In genomic region chr16:78122774-78123315, GRCh38 we compare ENCODE assay signal across 8 cellular contexts. TPM values are rescaled to one million over a fixed set of nuclear protein-coding genes. Genes with fewer than 3 reads are reported as not detected.
DNase-seq lines count a peak whose midpoint lies in the region; ATAC-seq, FAIRE-seq and TF ChIP-seq lines count a peak whose summit lies in the region.

No MANE protein-coding gene starts in this region.

- H3K9ac ChIP-seq in adipocyte (ENCODE audit: low read length), result peak overlapping the region; percentile 47

- DNase-seq in D721Med (ENCODE audit: insufficient read length, low spot score), result no peak
- peak; percentile 61 to 67 for DNase-seq in NCI-H526 (lab: John Stamatoyannopoulos, UW)
- DNase-seq in adipocyte (ENCODE audit: low read depth), result peak; percentile 88
- DNase-seq in cardiac muscle cell (ENCODE audit: low read depth in 1 of 2, low spot score in 1 of 2), result peak; percentile 54 to 75
- DNase-seq in retina, result peak; percentile 72
- no peak for DNase-seq in T-helper 9 cell

- no peaks in the 10 kb centered on the region for H3K9me3 ChIP-seq in adipocyte (ENCODE audit: control insufficient read depth, low read length)
- no peaks in the 10 kb centered on the region for H3K9me3 ChIP-seq in cardiac muscle cell (ENCODE audit: low read depth)

- no peak for FAIRE-seq in D721Med (lab: Jason Lieb, UNC)

- peaks cover 19% of the 10 kb centered on the region for H3K4me1 ChIP-seq in adipocyte (ENCODE audit: control insufficient read depth, insufficient read depth, low read length)
- H3K4me1 ChIP-seq in cardiac muscle cell (ENCODE audit: low read depth), result no peaks in the 10 kb centered on the region

- H3K4me3 ChIP-seq in adipocyte (ENCODE audit: low read length) (peak overlapping the region; percentile 25), cardiac muscle cell (no peak overlapping the region)

- H3K36me3 ChIP-seq in adipocyte (ENCODE audit: control insufficient read depth, insufficient read depth, low read length, severe bottlenecking) (peaks cover 5% of the 10 kb centered on the region), cardiac muscle cell (no peaks in the 10 kb centered on the region)

- H3K27me3 ChIP-seq in adipocyte (replicated peaks; ENCODE audit: control insufficient read depth, insufficient read depth, low read length), result no peaks in the 10 kb centered on the region
- H3K27me3 ChIP-seq in cardiac muscle cell, result no peaks in the 10 kb centered on the region

- TF ChIP-seq CTCF in D721Med (IDR thresholded peaks at IDR 0.05; ENCODE audit: insufficient read depth, missing control alignments) (peak; percentile 57), cardiac muscle cell (IDR thresholded peaks at IDR 0.05; ENCODE audit: low read depth, low read length) (peak; percentile 29)

- no peak overlapping the region for H3K27ac ChIP-seq in cardiac muscle cell

- peak; percentile 77 for ATAC-seq in GM19035 (IDR thresholded peaks at IDR 0.05; ENCODE audit: unreplicated experiment)
- ATAC-seq in HG03439 (IDR thresholded peaks at IDR 0.05; ENCODE audit: unreplicated experiment), result peak; percentile 73

RNA-seq across cellular contexts. Expression of gene WWOX, which starts 23.4 kb away (rescaled TPM):
- 57.2 and 123 TPM in 2 replicates for total RNA-seq in cardiac muscle cell
- 22.1 and 28.9 TPM in 2 replicates for polyA plus RNA-seq in cardiac muscle cell

Comparison
In these comparisons a context has a peak if more than half of its experiments do, and no peak if none do; other contexts are left out.
1. DNase-seq: peak in NCI-H526 (2 of 2), adipocyte (single experiment), cardiac muscle cell (2 of 2) and retina (single experiment); none in D721Med (single experiment) and T-helper 9 cell (single experiment).